Comparison of ENCODE assay signal across 9 cellular contexts in genomic region chr17:83200231-83200699, GRCh38.
A peak's percentile ranks its signal among the peaks of the same experiment; 100 is the strongest.
DNase-seq lines count a peak whose midpoint lies in the region; ATAC-seq and TF ChIP-seq lines count a peak whose summit lies in the region.
"Had no signal": no experiment of that assay in that cellular context is flagged by ENCODE, and none has a peak within 500 bp of the region (broad histone marks: within the 10 kb centered on the region; RNA-seq: fewer than 3 reads in every experiment).

No MANE protein-coding gene starts in this region.

- H3K27me3 ChIP-seq in OCI-LY3 (ENCODE audit: low read depth, low read length): peaks cover 39% of the 10 kb centered on the region
- no peaks in the 10 kb centered on the region for H3K27me3 ChIP-seq in mucosa of stomach (ENCODE audit: control insufficient read depth, insufficient read depth, low read length)
- no peaks in the 10 kb centered on the region for H3K27me3 ChIP-seq in thymus (ENCODE audit: control insufficient read depth, insufficient read depth)
- H3K27me3 ChIP-seq: cardiac muscle cell had no signal

- H3K4me3 ChIP-seq in OCI-LY3 (ENCODE audit: low read length) (peak overlapping the region; percentile 53; the same call in 1 of the 2 replicates), mucosa of stomach (ENCODE audit: low read length) (no peak overlapping the region), thymus (ENCODE audit: low read length) (no peak overlapping the region)
- H3K4me3 ChIP-seq: cardiac muscle cell had no signal

- intact Hi-C loops in Calu3 (cut with micrococcal nuclease; ENCODE audit: unreplicated experiment): no loop called here

- H3K27ac Mint-ChIP-seq in Calu3 (ENCODE audit: unreplicated experiment): no peak overlapping the region
- H3K27ac Mint-ChIP-seq in activated naive CD4-positive, alpha-beta T cell treated with anti-CD3 and anti-CD28 coated beads, Interleukin-2, amount 50 U/mL, for 24 hours: peak overlapping the region; percentile 47

- no peaks in the 10 kb centered on the region for H4K20me1 ChIP-seq in OCI-LY3 (ENCODE audit: insufficient read depth, low read length)

- H3K9me3 Mint-ChIP-seq in Calu3 (ENCODE audit: low read depth, unreplicated experiment): no peaks in the 10 kb centered on the region
- no peaks in the 10 kb centered on the region for H3K9me3 Mint-ChIP-seq in activated naive CD4-positive, alpha-beta T cell treated with anti-CD3 and anti-CD28 coated beads, Interleukin-2, amount 50 U/mL, for 24 hours

- no TSS peak for BruUV-seq in Calu3 (replicated peaks; lab: Mats Ljungman, UMichigan)

- H3K9ac ChIP-seq in OCI-LY3 (ENCODE audit: low read length) (no peak overlapping the region), mucosa of stomach (ENCODE audit: low read length) (peak overlapping the region; percentile 28)

- peak overlapping the region; percentile 71; the same call in 1 of the 2 replicates for H3K4me2 ChIP-seq in OCI-LY3 (ENCODE audit: low read length)

- H3K4me1 ChIP-seq in OCI-LY3 (ENCODE audit: low read length) (peaks cover 18% of the 10 kb centered on the region), mucosa of stomach (ENCODE audit: control insufficient read depth, insufficient read depth, low read length) (peaks cover 23% of the 10 kb centered on the region), thymus (ENCODE audit: control insufficient read depth, insufficient read depth, low read length) (peaks cover 15% of the 10 kb centered on the region)

- no peak overlapping the region for H2AFZ ChIP-seq in OCI-LY3 (ENCODE audit: low read depth, low read length)

- H3K4me1 Mint-ChIP-seq in Calu3 (ENCODE audit: low read depth, unreplicated experiment): no peaks in the 10 kb centered on the region
- H3K4me1 Mint-ChIP-seq in activated naive CD4-positive, alpha-beta T cell treated with anti-CD3 and anti-CD28 coated beads, Interleukin-2, amount 50 U/mL, for 24 hours: peaks cover 21% of the 10 kb centered on the region

- no peak overlapping the region for H3K4me3 Mint-ChIP-seq in Calu3 (ENCODE audit: low read depth, unreplicated experiment)
- peak overlapping the region; percentile 84 for H3K4me3 Mint-ChIP-seq in activated naive CD4-positive, alpha-beta T cell treated with anti-CD3 and anti-CD28 coated beads, Interleukin-2, amount 50 U/mL, for 24 hours

- DNase-seq in Calu3: peak; percentile 33

- H3K36me3 ChIP-seq in OCI-LY3 (replicated peaks; ENCODE audit: low read depth, low read length) (no peaks in the 10 kb centered on the region), mucosa of stomach (ENCODE audit: control insufficient read depth, insufficient read depth, low read length) (no peaks in the 10 kb centered on the region), thymus (ENCODE audit: control insufficient read depth, insufficient read depth) (no peaks in the 10 kb centered on the region)
- H3K36me3 ChIP-seq: cardiac muscle cell had no signal

- ATAC-seq in HG02763 (IDR thresholded peaks at IDR 0.05; ENCODE audit: unreplicated experiment): no peak
- ATAC-seq in GM21390 (IDR thresholded peaks at IDR 0.05; ENCODE audit: unreplicated experiment): no peak
- no peak for ATAC-seq in HG03280 (IDR thresholded peaks at IDR 0.05; ENCODE audit: unreplicated experiment)

- H3K27ac ChIP-seq in OCI-LY3 (ENCODE audit: low read length): no peak overlapping the region
- H3K27ac ChIP-seq in thymus (ENCODE audit: low read depth): peak overlapping the region; percentile 44
- H3K27ac ChIP-seq: cardiac muscle cell had no signal

- TF ChIP-seq CTCF in Calu3 (IDR thresholded peaks at IDR 0.05; ENCODE audit: unreplicated experiment): no peak
- no peak for TF ChIP-seq CTCF in OCI-LY3 (IDR thresholded peaks at IDR 0.05; ENCODE audit: low read depth, low read length)

- H3K79me2 ChIP-seq in OCI-LY3 (ENCODE audit: low read length): no peaks in the 10 kb centered on the region

- WGBS in thymus: 37% methylated on average over 21 of the region's 21 CpGs

- peaks cover 16% of the 10 kb centered on the region for H3K27me3 Mint-ChIP-seq in Calu3 (ENCODE audit: unreplicated experiment)
- H3K27me3 Mint-ChIP-seq in activated naive CD4-positive, alpha-beta T cell treated with anti-CD3 and anti-CD28 coated beads, Interleukin-2, amount 50 U/mL, for 24 hours: no peaks in the 10 kb centered on the region

- CTCF ChIA-PET in Calu3 (lab: Charles Lee): no interaction called here

- H3K36me3 Mint-ChIP-seq in Calu3 (ENCODE audit: insufficient read depth, unreplicated experiment): no peaks in the 10 kb centered on the region
- H3K36me3 Mint-ChIP-seq in activated naive CD4-positive, alpha-beta T cell treated with anti-CD3 and anti-CD28 coated beads, Interleukin-2, amount 50 U/mL, for 24 hours: no peaks in the 10 kb centered on the region

- H3K9me3 ChIP-seq in OCI-LY3 (ENCODE audit: insufficient read depth, low read length) (no peaks in the 10 kb centered on the region), mucosa of stomach (ENCODE audit: control insufficient read depth, low read length) (no peaks in the 10 kb centered on the region), thymus (ENCODE audit: control insufficient read depth) (no peaks in the 10 kb centered on the region)
